ENCODE assay signal across 8 cellular contexts in genomic region chr6:98831057-98832031, GRCh38. TPM values are rescaled to one million over a fixed set of nuclear protein-coding genes. Genes with fewer than 3 reads are reported as not detected.
A peak's percentile ranks its signal among the peaks of the same experiment; 100 is the strongest.
DNase-seq lines count a peak whose midpoint lies in the region; ATAC-seq and TF ChIP-seq lines count a peak whose summit lies in the region.

No MANE protein-coding gene starts in this region.

- no peak overlapping the region for H3K27ac Mint-ChIP-seq in chondrocyte (ENCODE audit: unreplicated experiment)

- H3K36me3 Mint-ChIP-seq in chondrocyte (ENCODE audit: low read depth), result no peaks in the 10 kb centered on the region

- H3K27me3 Mint-ChIP-seq in chondrocyte (ENCODE audit: low read depth), result peaks cover 72% of the 10 kb centered on the region

- no peaks in the 10 kb centered on the region for H3K9me3 ChIP-seq in ES-I3 (ENCODE audit: control insufficient read depth, insufficient read depth, low read length)
- H3K9me3 ChIP-seq in neural cell (ENCODE audit: low read length), result no peaks in the 10 kb centered on the region

- peaks cover 48% of the 10 kb centered on the region for H3K4me1 Mint-ChIP-seq in chondrocyte (ENCODE audit: low read depth)

- no peaks in the 10 kb centered on the region; the same call in 1 of the 2 replicates for H3K4me1 ChIP-seq in ES-I3 (ENCODE audit: insufficient read depth, low read length)

- H3K27me3 ChIP-seq in neural cell (ENCODE audit: insufficient read depth, low read depth, low read length), result peaks cover 63% of the 10 kb centered on the region

- peaks cover 6% of the 10 kb centered on the region for H4K20me1 ChIP-seq in neural cell (ENCODE audit: insufficient read depth)

- no peak for TF ChIP-seq CTCF in chondrocyte (IDR thresholded peaks at IDR 0.05)
- no peak for TF ChIP-seq CTCF in neural cell (IDR thresholded peaks at IDR 0.05; ENCODE audit: poor library complexity, severe bottlenecking)

- no peak overlapping the region for H2AFZ ChIP-seq in neural cell (ENCODE audit: low read depth, low read length)

- peaks cover 11% of the 10 kb centered on the region for H3F3A ChIP-seq in neural cell (ENCODE audit: insufficient read depth, low read length, poor library complexity, severe bottlenecking)

- no peak for TF ChIP-seq RAD21 in neural cell (conservative IDR thresholded peaks at IDR 0.05)

- H3K9me3 Mint-ChIP-seq in chondrocyte (ENCODE audit: low read depth), result no peaks in the 10 kb centered on the region

- peak overlapping the region; percentile 47 for H3K4me3 Mint-ChIP-seq in chondrocyte (ENCODE audit: unreplicated experiment)

- H3K9me2 ChIP-seq in neural cell (ENCODE audit: insufficient read depth, low read length), result no peaks in the 10 kb centered on the region

- peak overlapping the region; percentile 49 for H3K4me3 ChIP-seq in neural cell (ENCODE audit: low read length)

- peaks cover 11% of the 10 kb centered on the region for H3K79me2 ChIP-seq in neural cell (replicated peaks; ENCODE audit: insufficient read depth, low read length)

- H3K4me2 ChIP-seq in neural cell (ENCODE audit: low read length), result no peak overlapping the region

- ATAC-seq in GM19395 (IDR thresholded peaks at IDR 0.05; ENCODE audit: unreplicated experiment), result no peak
- ATAC-seq in HG03460 (IDR thresholded peaks at IDR 0.05; ENCODE audit: unreplicated experiment), result no peak

- H3K9ac ChIP-seq in ES-I3 (ENCODE audit: low read depth, low read length), result peak overlapping the region; percentile 29; the same call in 1 of the 2 replicates
- peak overlapping the region; percentile 37 for H3K9ac ChIP-seq in neural cell (ENCODE audit: low read length)

- no peaks in the 10 kb centered on the region for H3K36me3 ChIP-seq in ES-I3 (ENCODE audit: insufficient read depth, low read length)
- no peaks in the 10 kb centered on the region for H3K36me3 ChIP-seq in neural cell (ENCODE audit: insufficient read depth, low read length)

- no peak for TF ChIP-seq EP300 in neural cell (conservative IDR thresholded peaks at IDR 0.05; ENCODE audit: poor library complexity, severe bottlenecking)

- peak; percentile 60 for DNase-seq in NCI-H2029 (lab: John Stamatoyannopoulos, UW)
- no peak for DNase-seq in chondrocyte (ENCODE audit: low spot score)
- DNase-seq in superior temporal gyrus (ENCODE audit: extremely low spot score), result no peak
- DNase-seq in stimulated activated naive CD4-positive, alpha-beta T cell treated with Interleukin-2 at 50 U/mL for 16 hours (lab: John Stamatoyannopoulos, UW), result no peak

- H3K27ac ChIP-seq in neural cell (ENCODE audit: low read length), result no peak overlapping the region

TF ChIP-seq in neural cell, 6 proteins besides CTCF, POLR2A, EP300 and RAD21:
- TF ChIP-seq POLR2AphosphoS5 (IDR thresholded peaks at IDR 0.05) (no peak), EZH2 (IDR thresholded peaks at IDR 0.05; ENCODE audit: borderline replicate concordance, insufficient read depth, low read length, poor library complexity, severe bottlenecking) (no peak), SMC3 (conservative IDR thresholded peaks at IDR 0.05; ENCODE audit: poor library complexity) (no peak), MXI1 (conservative IDR thresholded peaks at IDR 0.05; ENCODE audit: poor library complexity, severe bottlenecking) (no peak), TAF1 (IDR thresholded peaks at IDR 0.05; ENCODE audit: low read depth) (no peak)
- TF ChIP-seq, protein P1, sequence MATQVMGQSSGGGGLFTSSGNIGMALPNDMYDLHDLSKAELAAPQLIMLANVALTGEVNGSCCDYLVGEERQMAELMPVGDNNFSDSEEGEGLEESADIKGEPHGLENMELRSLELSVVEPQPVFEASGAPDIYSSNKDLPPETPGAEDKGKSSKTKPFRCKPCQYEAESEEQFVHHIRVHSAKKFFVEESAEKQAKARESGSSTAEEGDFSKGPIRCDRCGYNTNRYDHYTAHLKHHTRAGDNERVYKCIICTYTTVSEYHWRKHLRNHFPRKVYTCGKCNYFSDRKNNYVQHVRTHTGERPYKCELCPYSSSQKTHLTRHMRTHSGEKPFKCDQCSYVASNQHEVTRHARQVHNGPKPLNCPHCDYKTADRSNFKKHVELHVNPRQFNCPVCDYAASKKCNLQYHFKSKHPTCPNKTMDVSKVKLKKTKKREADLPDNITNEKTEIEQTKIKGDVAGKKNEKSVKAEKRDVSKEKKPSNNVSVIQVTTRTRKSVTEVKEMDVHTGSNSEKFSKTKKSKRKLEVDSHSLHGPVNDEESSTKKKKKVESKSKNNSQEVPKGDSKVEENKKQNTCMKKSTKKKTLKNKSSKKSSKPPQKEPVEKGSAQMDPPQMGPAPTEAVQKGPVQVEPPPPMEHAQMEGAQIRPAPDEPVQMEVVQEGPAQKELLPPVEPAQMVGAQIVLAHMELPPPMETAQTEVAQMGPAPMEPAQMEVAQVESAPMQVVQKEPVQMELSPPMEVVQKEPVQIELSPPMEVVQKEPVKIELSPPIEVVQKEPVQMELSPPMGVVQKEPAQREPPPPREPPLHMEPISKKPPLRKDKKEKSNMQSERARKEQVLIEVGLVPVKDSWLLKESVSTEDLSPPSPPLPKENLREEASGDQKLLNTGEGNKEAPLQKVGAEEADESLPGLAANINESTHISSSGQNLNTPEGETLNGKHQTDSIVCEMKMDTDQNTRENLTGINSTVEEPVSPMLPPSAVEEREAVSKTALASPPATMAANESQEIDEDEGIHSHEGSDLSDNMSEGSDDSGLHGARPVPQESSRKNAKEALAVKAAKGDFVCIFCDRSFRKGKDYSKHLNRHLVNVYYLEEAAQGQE (IDR thresholded peaks at IDR 0.05; ENCODE audit: borderline replicate concordance), result no peak

RNA-seq across cellular contexts. Expression of gene POU3F2, which starts 3.0 kb away (rescaled TPM):
- total RNA-seq in chondrocyte, result 0.05 TPM in 1 of 3 replicates, not detected in the others
- 35.3 and 35.7 TPM in 2 replicates for polyA plus RNA-seq in neural cell
- polyA minus RNA-seq in neural cell, result 111 and 124 TPM in 2 replicates
